ENCODE assay signal across 18 cellular contexts in the genomic region with DNA sequence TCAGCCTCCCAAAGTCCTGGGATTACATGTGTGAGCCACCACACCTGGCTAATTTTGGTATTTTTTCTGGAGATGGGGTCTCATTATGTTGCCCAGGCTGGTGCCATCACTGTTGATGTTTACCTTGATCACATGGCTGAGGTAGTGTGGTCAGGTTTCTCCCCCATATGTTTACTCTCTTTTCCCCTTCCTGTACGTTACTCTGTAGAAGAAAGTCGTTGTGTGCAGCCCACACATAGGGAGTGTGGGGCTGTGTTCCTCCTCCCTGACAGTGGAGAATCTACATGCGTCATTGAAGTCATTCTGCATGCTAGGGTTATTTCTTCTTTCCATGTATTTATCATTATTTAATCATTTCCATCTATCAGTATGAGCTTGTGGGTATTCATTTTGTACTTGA. TPM values are rescaled to one million over a fixed set of nuclear protein-coding genes. Genes with fewer than 3 reads are reported as not detected.
DNase-seq lines count a peak whose midpoint lies in the region; ATAC-seq and TF ChIP-seq lines count a peak whose summit lies in the region.
"Had no signal": no experiment of that assay in that cellular context is flagged by ENCODE, and none has a peak within 500 bp of the region (broad histone marks: within the 10 kb centered on the region; RNA-seq: fewer than 3 reads in every experiment).

No MANE protein-coding gene starts in this region.

- H3K9me2 ChIP-seq in OCI-LY1 (ENCODE audit: low read depth, low read length), result no peaks in the 10 kb centered on the region

- CTCF ChIA-PET in activated CD8-positive, alpha-beta memory T cell treated with anti-CD3 and anti-CD28 coated beads, Interleukin-2, amount 10 ng/mL, durations not matched to agents 7 days and 5 days (lab: Charles Lee), result interaction anchor here (2.0 to 4.1 kb wide), 3 partner anchors 9 to 12 kb away, joined by 5 to 40 read pairs (median 11); no protein-coding TSS in a partner anchor

- H3K4me2 ChIP-seq in OCI-LY1 (ENCODE audit: low read length), result no peak overlapping the region
- H3K4me2 ChIP-seq: A549, KMS-11 had no signal

- peak overlapping the region; percentile 21 for H3K4me3 Mint-ChIP-seq in activated CD8-positive, alpha-beta memory T cell treated with anti-CD3 and anti-CD28 coated beads, Interleukin-2, amount 10 ng/mL, durations not matched to agents 7 days and 5 days
- peak overlapping the region; percentile 85 for H3K4me3 Mint-ChIP-seq in activated naive CD8-positive, alpha-beta T cell treated with anti-CD3 and anti-CD28 coated beads, Interleukin-2, amount 10 ng/mL, durations not matched to agents 7 days and 5 days
- H3K4me3 Mint-ChIP-seq: neural crest cell had no signal

- peak overlapping the region; percentile 99 for H3K27ac Mint-ChIP-seq in activated CD8-positive, alpha-beta memory T cell treated with anti-CD3 and anti-CD28 coated beads, Interleukin-2, amount 10 ng/mL, durations not matched to agents 7 days and 5 days
- peak overlapping the region; percentile 99 for H3K27ac Mint-ChIP-seq in activated naive CD8-positive, alpha-beta T cell treated with anti-CD3 and anti-CD28 coated beads, Interleukin-2, amount 10 ng/mL, durations not matched to agents 7 days and 5 days

- peaks cover 41% of the 10 kb centered on the region for H3K36me3 Mint-ChIP-seq in activated CD8-positive, alpha-beta memory T cell treated with anti-CD3 and anti-CD28 coated beads, Interleukin-2, amount 10 ng/mL, durations not matched to agents 7 days and 5 days
- peaks cover 27% of the 10 kb centered on the region for H3K36me3 Mint-ChIP-seq in activated naive CD8-positive, alpha-beta T cell treated with anti-CD3 and anti-CD28 coated beads, Interleukin-2, amount 10 ng/mL, durations not matched to agents 7 days and 5 days

- no peak overlapping the region for H3K4me3 ChIP-seq in OCI-LY1 (ENCODE audit: low read depth, low read length, poor library complexity, severe bottlenecking)
- H3K4me3 ChIP-seq in neutrophil (ENCODE audit: low read depth in 1 of 2, low read length in 1 of 2), result no peak overlapping the region
- H3K4me3 ChIP-seq: A549, Peyer's patch, SK-N-MC, stomach had no signal

- H3K9me3 ChIP-seq in OCI-LY1 (ENCODE audit: low read length), result no peaks in the 10 kb centered on the region
- H3K9me3 ChIP-seq in neutrophil, result no peaks in the 10 kb centered on the region
- H3K9me3 ChIP-seq: A549, Peyer's patch, stomach had no signal

- TF ChIP-seq POLR2A in GM18505 (IDR thresholded peaks at IDR 0.05; ENCODE audit: borderline replicate concordance, extremely low read depth, insufficient read depth, insufficient read length), result no peak

- H3K79me2 ChIP-seq in OCI-LY1 (ENCODE audit: insufficient read depth, low read length), result no peaks in the 10 kb centered on the region; the same call in 1 of the 2 replicates

- no peaks in the 10 kb centered on the region for H3K27me3 Mint-ChIP-seq in activated CD8-positive, alpha-beta memory T cell treated with anti-CD3 and anti-CD28 coated beads, Interleukin-2, amount 10 ng/mL, durations not matched to agents 7 days and 5 days
- no peaks in the 10 kb centered on the region for H3K27me3 Mint-ChIP-seq in activated naive CD8-positive, alpha-beta T cell treated with anti-CD3 and anti-CD28 coated beads, Interleukin-2, amount 10 ng/mL, durations not matched to agents 7 days and 5 days

- H3K9ac ChIP-seq in OCI-LY1 (ENCODE audit: low read length), result no peak overlapping the region
- H3K9ac ChIP-seq: KMS-11 had no signal

- H3K27ac ChIP-seq in OCI-LY1 (ENCODE audit: low read depth, low read length, poor library complexity, severe bottlenecking) (peak overlapping the region; percentile 91), neutrophil (peak overlapping the region; percentile 93)
- H3K27ac ChIP-seq: A549, KMS-11, SK-N-MC had no signal

- TF ChIP-seq CTCF in OCI-LY1 (IDR thresholded peaks at IDR 0.05; ENCODE audit: low read length) (no peak), neutrophil (IDR thresholded peaks at IDR 0.05) (no peak)

- H3K9me3 Mint-ChIP-seq in activated CD8-positive, alpha-beta memory T cell treated with anti-CD3 and anti-CD28 coated beads, Interleukin-2, amount 10 ng/mL, durations not matched to agents 7 days and 5 days (ENCODE audit: low read depth), result no peaks in the 10 kb centered on the region
- no peaks in the 10 kb centered on the region for H3K9me3 Mint-ChIP-seq in activated naive CD8-positive, alpha-beta T cell treated with anti-CD3 and anti-CD28 coated beads, Interleukin-2, amount 10 ng/mL, durations not matched to agents 7 days and 5 days
- H3K9me3 Mint-ChIP-seq: neural crest cell had no signal

- H3F3A ChIP-seq in OCI-LY1 (ENCODE audit: insufficient read depth, low read length), result peaks cover 5% of the 10 kb centered on the region; the same call in 1 of the 2 replicates

- POLR2A ChIA-PET in activated naive CD8-positive, alpha-beta T cell treated with anti-CD3 and anti-CD28 coated beads, Interleukin-2, amount 10 ng/mL, durations not matched to agents 7 days and 5 days (lab: Charles Lee), result interaction anchor here (0.6 to 1.4 kb wide), 3 partner anchors 9 to 1163 kb away, joined by 3 to 18 read pairs (median 6); a partner anchor contains a TSS

- H2AFZ ChIP-seq in OCI-LY1 (ENCODE audit: low read length), result no peak overlapping the region

- H3K4me1 Mint-ChIP-seq in activated CD8-positive, alpha-beta memory T cell treated with anti-CD3 and anti-CD28 coated beads, Interleukin-2, amount 10 ng/mL, durations not matched to agents 7 days and 5 days, result peaks cover 72% of the 10 kb centered on the region
- peaks cover 48% of the 10 kb centered on the region for H3K4me1 Mint-ChIP-seq in activated naive CD8-positive, alpha-beta T cell treated with anti-CD3 and anti-CD28 coated beads, Interleukin-2, amount 10 ng/mL, durations not matched to agents 7 days and 5 days
- H3K4me1 Mint-ChIP-seq: neural crest cell had no signal

- no peaks in the 10 kb centered on the region for H3K27me3 ChIP-seq in OCI-LY1 (ENCODE audit: insufficient read depth, low read length)
- no peaks in the 10 kb centered on the region for H3K27me3 ChIP-seq in neutrophil
- H3K27me3 ChIP-seq: Peyer's patch, stomach had no signal

- peaks cover 68% of the 10 kb centered on the region for H3K4me1 ChIP-seq in OCI-LY1 (ENCODE audit: insufficient read depth, low read length, severe bottlenecking)
- H3K4me1 ChIP-seq in neutrophil (ENCODE audit: control insufficient read depth in 1 of 2, insufficient read depth in 1 of 2, low read depth in 1 of 2, low read length in 1 of 2), result peaks cover 87 to 96% of the 10 kb centered on the region in 2 experiments

- H3K36me3 ChIP-seq in OCI-LY1 (ENCODE audit: insufficient read depth, low read length) (peaks cover 88% of the 10 kb centered on the region), neutrophil (peaks cover 9% of the 10 kb centered on the region)

- no peaks in the 10 kb centered on the region for H4K20me1 ChIP-seq in OCI-LY1 (ENCODE audit: insufficient read depth, low read length)

- no peak for DNase-seq in activated CD8-positive, alpha-beta memory T cell treated with anti-CD3 and anti-CD28 coated beads, Interleukin-2, amount 10 ng/mL, durations not matched to agents 7 days and 5 days
- DNase-seq in activated CD8-positive, alpha-beta memory T cell treated with anti-CD3 and anti-CD28 coated beads, Interleukin-2, amount 50 U/mL, for 4 hours, result no peak
- no peak for DNase-seq in activated naive CD8-positive, alpha-beta T cell treated with anti-CD3 and anti-CD28 coated beads, Interleukin-2, amount 10 ng/mL, durations not matched to agents 7 days and 5 days
- DNase-seq in NCI-H2196 (lab: John Stamatoyannopoulos, UW; ENCODE audit: unreplicated experiment) (no peak), NCI-H526 (lab: John Stamatoyannopoulos, UW) (no peak)
- DNase-seq: amygdala, HCEC 1CT, islet precursor cell, NCI-H1105, Peyer's patch, stomach had no signal

- ATAC-seq in activated CD8-positive, alpha-beta memory T cell treated with anti-CD3 and anti-CD28 coated beads, Interleukin-2, amount 10 ng/mL, durations not matched to agents 7 days and 5 days, result no peak
- ATAC-seq in activated naive CD8-positive, alpha-beta T cell treated with anti-CD3 and anti-CD28 coated beads, Interleukin-2, amount 10 ng/mL, durations not matched to agents 7 days and 5 days (ENCODE audit: low read depth), result no peak
- ATAC-seq in GM18505 (IDR thresholded peaks at IDR 0.05; ENCODE audit: unreplicated experiment), result no peak
- ATAC-seq: A549 had no signal

RNA-seq across cellular contexts. Expression of a gene that starts 16.3 kb away (rescaled TPM):
- total RNA-seq in activated CD8-positive, alpha-beta memory T cell treated with anti-CD3 and anti-CD28 coated beads, Interleukin-2, amount 10 ng/mL, durations not matched to agents 7 days and 5 days, result 10 to 100 TPM; 58.1 to 73.7 TPM
- 10 to 100 TPM; 51.9 to 58.3 TPM for total RNA-seq in activated naive CD8-positive, alpha-beta T cell treated with anti-CD3 and anti-CD28 coated beads, Interleukin-2, amount 10 ng/mL, durations not matched to agents 7 days and 5 days

RNA-seq across cellular contexts. Expression of a gene that starts 20.9 kb away (rescaled TPM):
- total RNA-seq in activated CD8-positive, alpha-beta memory T cell treated with anti-CD3 and anti-CD28 coated beads, Interleukin-2, amount 10 ng/mL, durations not matched to agents 7 days and 5 days, result 10 to 100 TPM; 22.2 to 34.5 TPM
- 10 to 100 TPM; 37.8 to 39.1 TPM for total RNA-seq in activated naive CD8-positive, alpha-beta T cell treated with anti-CD3 and anti-CD28 coated beads, Interleukin-2, amount 10 ng/mL, durations not matched to agents 7 days and 5 days

RNA-seq across cellular contexts. Expression of a gene that starts 47.6 kb away (rescaled TPM):
- 10 to 100 TPM; 11.2 to 14.6 TPM for total RNA-seq in activated CD8-positive, alpha-beta memory T cell treated with anti-CD3 and anti-CD28 coated beads, Interleukin-2, amount 10 ng/mL, durations not matched to agents 7 days and 5 days
- 10 to 100 TPM; 12.5 to 14.0 TPM for total RNA-seq in activated naive CD8-positive, alpha-beta T cell treated with anti-CD3 and anti-CD28 coated beads, Interleukin-2, amount 10 ng/mL, durations not matched to agents 7 days and 5 days

RNA-seq across cellular contexts. Expression of a gene that starts 47.7 kb away (rescaled TPM):
- total RNA-seq in activated CD8-positive, alpha-beta memory T cell treated with anti-CD3 and anti-CD28 coated beads, Interleukin-2, amount 10 ng/mL, durations not matched to agents 7 days and 5 days, result 10 to 100 TPM; 20.6 to 24.0 TPM
- 10 to 100 TPM; 14.7 to 15.8 TPM for total RNA-seq in activated naive CD8-positive, alpha-beta T cell treated with anti-CD3 and anti-CD28 coated beads, Interleukin-2, amount 10 ng/mL, durations not matched to agents 7 days and 5 days
